ENCODE assay signal across 1 cellular context in genomic region chr2:232838406-232838874, GRCh38.
A peak's percentile ranks its signal among the peaks of the same experiment; 100 is the strongest.
TF ChIP-seq lines count a peak whose summit lies in the region.

No MANE protein-coding gene starts in this region.

TF ChIP-seq in K562, 482 proteins besides CTCF, POLR2A, EP300 and RAD21 (continued from another document):
- TF ChIP-seq ZNF592 (IDR thresholded peaks at IDR 0.05): 0 out of 2 replicates have a peak, but pooled peaks have one; percentile 18
- no peak for TF ChIP-seq ZC3H4 (CRISPR knock-in tag; IDR thresholded peaks at IDR 0.05; ENCODE audit: borderline replicate concordance)
- no peak for TF ChIP-seq CTBP1 (IDR thresholded peaks at IDR 0.05; ENCODE audit: borderline replicate concordance)
- 0 out of 2 replicates have a peak, but pooled peaks have one; percentile 38 for TF ChIP-seq ZNF766 (CRISPR knock-in tag; conservative IDR thresholded peaks at IDR 0.05)
- TF ChIP-seq ZNF57 (CRISPR knock-in tag; IDR thresholded peaks at IDR 0.05): no peak
- TF ChIP-seq CBFA2T2 (conservative IDR thresholded peaks at IDR 0.05): peak; percentile 10; the same call in 1 of the 2 replicates
- no peak for TF ChIP-seq PBX2 (CRISPR knock-in tag; IDR thresholded peaks at IDR 0.05; ENCODE audit: low read depth)
- TF ChIP-seq PBX2 (tag; conservative IDR thresholded peaks at IDR 0.05; ENCODE audit: low read depth): peak; percentile 56
- TF ChIP-seq PKNOX1 (IDR thresholded peaks at IDR 0.05): peak; percentile 55; the same call in 1 of the 2 replicates
- peak; percentile 79 for TF ChIP-seq SOX6 (IDR thresholded peaks at IDR 0.05)
- no peak for TF ChIP-seq LARP7 (IDR thresholded peaks at IDR 0.05)
- TF ChIP-seq NONO (IDR thresholded peaks at IDR 0.05; ENCODE audit: low read depth in 2 of 2, low read length in 1 of 2): no peak
- no peak for TF ChIP-seq EWSR1 (IDR thresholded peaks at IDR 0.05; ENCODE audit: borderline replicate concordance, low read depth, partially characterized antibody)
- TF ChIP-seq RCOR1 (IDR thresholded peaks at IDR 0.05; ENCODE audit: borderline replicate concordance in 1 of 2, low read depth in 2 of 2, low read length in 2 of 2): peak in 1 of 2 experiments; percentile 31; a peak in 1 of 4 replicates
- TF ChIP-seq CCNT2 (IDR thresholded peaks at IDR 0.05; ENCODE audit: borderline replicate concordance, extremely low read depth, insufficient read length, low read depth, low read length): peak; percentile 24
- TF ChIP-seq RNF2 (IDR thresholded peaks at IDR 0.05): peak; percentile 41; the same call in 1 of the 2 replicates
- TF ChIP-seq IRF9 (tag; IDR thresholded peaks at IDR 0.05): no peak
- peak; percentile 84 for TF ChIP-seq ARID1B (IDR thresholded peaks at IDR 0.05)
- no peak for TF ChIP-seq MIER1 (IDR thresholded peaks at IDR 0.05; ENCODE audit: low read depth)
- no peak for TF ChIP-seq KLF13 (tag; IDR thresholded peaks at IDR 0.05; ENCODE audit: borderline replicate concordance, low read depth)
- no peak for TF ChIP-seq MED1 (CRISPR knock-in tag; IDR thresholded peaks at IDR 0.05; ENCODE audit: borderline replicate concordance)
- TF ChIP-seq ETS1 (conservative IDR thresholded peaks at IDR 0.05; ENCODE audit: control insufficient read depth, low read depth, low read length): no peak
- no peak for TF ChIP-seq SMAD4 (CRISPR knock-in tag; conservative IDR thresholded peaks at IDR 0.05)
- 0 out of 2 replicates have a peak, but pooled peaks have one; percentile 13 for TF ChIP-seq VEZF1 (CRISPR knock-in tag; IDR thresholded peaks at IDR 0.05)
- no peak for TF ChIP-seq ZNF707 (CRISPR knock-in tag; conservative IDR thresholded peaks at IDR 0.05)
- no peak for TF ChIP-seq ZFP30 (CRISPR knock-in tag; IDR thresholded peaks at IDR 0.05; ENCODE audit: borderline replicate concordance)
- peak; percentile 87 for TF ChIP-seq ATF3 (IDR thresholded peaks at IDR 0.05)
- no peak for TF ChIP-seq ATF3 (CRISPR knock-in tag; conservative IDR thresholded peaks at IDR 0.05)
- TF ChIP-seq MXI1 (IDR thresholded peaks at IDR 0.05; ENCODE audit: low read depth, low read length): no peak
- peak; percentile 43; the same call in 1 of the 2 replicates for TF ChIP-seq MTA1 (IDR thresholded peaks at IDR 0.05; ENCODE audit: borderline replicate concordance)
- TF ChIP-seq POLR2B (IDR thresholded peaks at IDR 0.05; ENCODE audit: low read depth, partially characterized antibody): no peak
- no peak for TF ChIP-seq ZNF280A (IDR thresholded peaks at IDR 0.05; ENCODE audit: low read depth, partially characterized antibody)
- TF ChIP-seq TOE1 (IDR thresholded peaks at IDR 0.05; ENCODE audit: borderline replicate concordance): no peak
- TF ChIP-seq TOE1 (CRISPR knock-in tag; IDR thresholded peaks at IDR 0.05; ENCODE audit: borderline replicate concordance, low read depth): no peak
- no peak for TF ChIP-seq MAX (CRISPR knock-in tag; IDR thresholded peaks at IDR 0.05)
- no peak for TF ChIP-seq E2F3 (CRISPR knock-in tag; IDR thresholded peaks at IDR 0.05)
- peak; percentile 75 to 81 for TF ChIP-seq KDM1A (IDR thresholded peaks at IDR 0.05)
- TF ChIP-seq EZH2 (IDR thresholded peaks at IDR 0.05; ENCODE audit: borderline replicate concordance, low read depth, low read length): no peak
- TF ChIP-seq SMARCA4 (IDR thresholded peaks at IDR 0.05): peak; percentile 87
- peak; percentile 89 for TF ChIP-seq DPF2 (IDR thresholded peaks at IDR 0.05)
- TF ChIP-seq HOMEZ (CRISPR knock-in tag; IDR thresholded peaks at IDR 0.05): no peak
- no peak for TF ChIP-seq ELF1 (tag; IDR thresholded peaks at IDR 0.05)
- no peak for TF ChIP-seq PHB2 (IDR thresholded peaks at IDR 0.05; ENCODE audit: low read depth)
- TF ChIP-seq MEIS2 (IDR thresholded peaks at IDR 0.05; ENCODE audit: partially characterized antibody): peak; percentile 82
- no peak for TF ChIP-seq NFATC3 (IDR thresholded peaks at IDR 0.05)
